ENCODE assay signal across 8 cellular contexts in genomic region chr1:121184290-121185127, GRCh38. TPM values are rescaled to one million over a fixed set of nuclear protein-coding genes. Genes with fewer than 3 reads are reported as not detected.
DNase-seq lines count a peak whose midpoint lies in the region; ATAC-seq and TF ChIP-seq lines count a peak whose summit lies in the region.
"Not testable (repeated sequence)": the region's sequence is repeated elsewhere in the genome, so short reads cannot be mapped to it uniquely, and the experiment has no call there.

TSS of gene FAM72B (minus strand) at chr1:121184340. CDS start at chr1:121183489, 851 bp downstream.
TSS of gene SRGAP2C (plus strand) at chr1:121184975. CDS start at chr1:121187447, 2,472 bp downstream.

- not testable (repeated sequence) for TF ChIP-seq CTCF in PC-3 (conservative IDR thresholded peaks at IDR 0.05; ENCODE audit: low read depth, low read length)

- POLR2A ChIA-PET in PC-3 (lab: Charles Lee; ENCODE audit: unreplicated experiment) = not testable (repeated sequence)

- peak within 1 kb of the TSS; percentile 33; the same call in 1 of the 2 replicates for H3K9ac ChIP-seq in PC-3 (ENCODE audit: low read length)

- not testable (repeated sequence) for H3K9me2 ChIP-seq in PC-3 (replicated peaks; ENCODE audit: low read length)

- H2AFZ ChIP-seq in PC-3 (ENCODE audit: low read length) = peak within 1 kb of the TSS; percentile 50; the same call in 1 of the 2 replicates

- in situ Hi-C loops in KBM-7 (cut with MboI; ENCODE audit: low pct_unique_long_range_greater_than_20kb, low sequenced_read_pairs) = not testable (repeated sequence)

- intact Hi-C loops in PC-3 (cut with micrococcal nuclease) = not testable (repeated sequence)

- H3K9me3 ChIP-seq in PC-3 (ENCODE audit: low read length) = not testable (repeated sequence)

- BruUV-seq in PC-3 (replicated peaks; lab: Mats Ljungman, UMichigan) = not testable (repeated sequence)

- not testable (repeated sequence) for H3K27me3 ChIP-seq in PC-3 (ENCODE audit: low read length)

- TF ChIP-seq POLR2A in erythroblast (IDR thresholded peaks at IDR 0.05; ENCODE audit: low read length) = not testable (repeated sequence)

- CTCF ChIA-PET in PC-3 (lab: Charles Lee) = not testable (repeated sequence)

- H3K4me1 ChIP-seq in PC-3 (ENCODE audit: insufficient read depth, low read length) = not testable (repeated sequence)

- not testable (repeated sequence) for H3F3A ChIP-seq in PC-3 (ENCODE audit: low read length, unreplicated experiment)

- H3K27ac ChIP-seq in PC-3 (ENCODE audit: low read length) = 0 out of 2 replicates have a peak within 1 kb of the TSS, but pooled peaks have one; percentile 32

- H4K20me1 ChIP-seq in PC-3 (ENCODE audit: low read length) = not testable (repeated sequence)

- peak within 1 kb of the TSS; percentile 66 for H3K4me3 ChIP-seq in PC-3 (ENCODE audit: low read length)

- ATAC-seq in GM21737 (IDR thresholded peaks at IDR 0.05; ENCODE audit: unreplicated experiment) (peak; percentile 77), PC-3 (peak; percentile 75)

- H3K36me3 ChIP-seq in PC-3 (ENCODE audit: low read depth, low read length) = not testable (repeated sequence)

- not testable (repeated sequence) for H3K79me2 ChIP-seq in PC-3 (ENCODE audit: low read length)

- H3K4me2 ChIP-seq in PC-3 (ENCODE audit: low read length) = peak within 1 kb of the TSS; percentile 61

- DNase-seq in DMS114 treated with DMSO at 0.1 percent for 48 hours (lab: John Stamatoyannopoulos, UW; ENCODE audit: unreplicated experiment) (peak; percentile 97), KBM-7 (peak; percentile 100), PC-3 (peak; percentile 97), activated T-cell treated with anti-CD3 and anti-CD28 coated beads for 4 hours (peak; percentile 81), erythroblast (lab: John Stamatoyannopoulos, UW) (peak; percentile 97 to 98), mucosa of gallbladder (ENCODE audit: low spot score) (peak; percentile 98)
- peak; percentile 87 for DNase-seq in stimulated activated CD8-positive, alpha-beta memory T cell treated with anti-CD3 and anti-CD28 coated beads, Interleukin-4, amount 100 ng/mL, for 48 hours

RNA-seq across cellular contexts. Expression of gene FAM72B, which starts in this region (rescaled TPM):
- total RNA-seq in PC-3 (2014; rRNA removed) (11.1 and 11.6 TPM in 2 replicates), mucosa of gallbladder (1.3 TPM)

RNA-seq across cellular contexts. Expression of gene SRGAP2C, which starts in this region (rescaled TPM):
- total RNA-seq in PC-3 (2014; rRNA removed) (6.6 and 7.6 TPM in 2 replicates), mucosa of gallbladder (32.7 TPM)

Comparison
In these comparisons a context has a peak if more than half of its experiments do, and no peak if none do; other contexts are left out.
1. Peak in every context shown above with its lines: DNase-seq, ATAC-seq, H3K4me3 ChIP-seq and H3K27ac ChIP-seq.